1 cellular context compared by ENCODE assay signal in genomic region chr9:128786681-128787582, GRCh38.
TF ChIP-seq lines count a peak whose summit lies in the region.

A gene with protein sequence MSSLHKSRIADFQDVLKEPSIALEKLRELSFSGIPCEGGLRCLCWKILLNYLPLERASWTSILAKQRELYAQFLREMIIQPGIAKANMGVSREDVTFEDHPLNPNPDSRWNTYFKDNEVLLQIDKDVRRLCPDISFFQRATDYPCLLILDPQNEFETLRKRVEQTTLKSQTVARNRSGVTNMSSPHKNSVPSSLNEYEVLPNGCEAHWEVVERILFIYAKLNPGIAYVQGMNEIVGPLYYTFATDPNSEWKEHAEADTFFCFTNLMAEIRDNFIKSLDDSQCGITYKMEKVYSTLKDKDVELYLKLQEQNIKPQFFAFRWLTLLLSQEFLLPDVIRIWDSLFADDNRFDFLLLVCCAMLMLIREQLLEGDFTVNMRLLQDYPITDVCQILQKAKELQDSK (plus strand): TSS chr9:128787253. CDS start chr9:128787354, 101 bp downstream.

TF ChIP-seq in K562, 482 proteins besides CTCF, POLR2A, EP300 and RAD21 (continued from another document and continues in another):
- TF ChIP-seq, protein P1, sequence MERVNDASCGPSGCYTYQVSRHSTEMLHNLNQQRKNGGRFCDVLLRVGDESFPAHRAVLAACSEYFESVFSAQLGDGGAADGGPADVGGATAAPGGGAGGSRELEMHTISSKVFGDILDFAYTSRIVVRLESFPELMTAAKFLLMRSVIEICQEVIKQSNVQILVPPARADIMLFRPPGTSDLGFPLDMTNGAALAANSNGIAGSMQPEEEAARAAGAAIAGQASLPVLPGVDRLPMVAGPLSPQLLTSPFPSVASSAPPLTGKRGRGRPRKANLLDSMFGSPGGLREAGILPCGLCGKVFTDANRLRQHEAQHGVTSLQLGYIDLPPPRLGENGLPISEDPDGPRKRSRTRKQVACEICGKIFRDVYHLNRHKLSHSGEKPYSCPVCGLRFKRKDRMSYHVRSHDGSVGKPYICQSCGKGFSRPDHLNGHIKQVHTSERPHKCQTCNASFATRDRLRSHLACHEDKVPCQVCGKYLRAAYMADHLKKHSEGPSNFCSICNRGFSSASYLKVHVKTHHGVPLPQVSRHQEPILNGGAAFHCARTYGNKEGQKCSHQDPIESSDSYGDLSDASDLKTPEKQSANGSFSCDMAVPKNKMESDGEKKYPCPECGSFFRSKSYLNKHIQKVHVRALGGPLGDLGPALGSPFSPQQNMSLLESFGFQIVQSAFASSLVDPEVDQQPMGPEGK (CRISPR knock-in tag; IDR thresholded peaks at IDR 0.05; ENCODE audit: borderline replicate concordance), result no peak
- TF ChIP-seq, protein P2, sequence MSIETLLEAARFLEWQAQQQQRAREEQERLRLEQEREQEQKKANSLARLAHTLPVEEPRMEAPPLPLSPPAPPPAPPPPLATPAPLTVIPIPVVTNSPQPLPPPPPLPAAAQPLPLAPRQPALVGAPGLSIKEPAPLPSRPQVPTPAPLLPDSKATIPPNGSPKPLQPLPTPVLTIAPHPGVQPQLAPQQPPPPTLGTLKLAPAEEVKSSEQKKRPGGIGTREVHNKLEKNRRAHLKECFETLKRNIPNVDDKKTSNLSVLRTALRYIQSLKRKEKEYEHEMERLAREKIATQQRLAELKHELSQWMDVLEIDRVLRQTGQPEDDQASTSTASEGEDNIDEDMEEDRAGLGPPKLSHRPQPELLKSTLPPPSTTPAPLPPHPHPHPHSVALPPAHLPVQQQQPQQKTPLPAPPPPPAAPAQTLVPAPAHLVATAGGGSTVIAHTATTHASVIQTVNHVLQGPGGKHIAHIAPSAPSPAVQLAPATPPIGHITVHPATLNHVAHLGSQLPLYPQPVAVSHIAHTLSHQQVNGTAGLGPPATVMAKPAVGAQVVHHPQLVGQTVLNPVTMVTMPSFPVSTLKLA (conservative IDR thresholded peaks at IDR 0.05), result peak; percentile 91 to 95
- no peak for TF ChIP-seq SAFB2 (IDR thresholded peaks at IDR 0.05; ENCODE audit: borderline replicate concordance, low read depth, low read length, severe bottlenecking)
- TF ChIP-seq, protein P3, sequence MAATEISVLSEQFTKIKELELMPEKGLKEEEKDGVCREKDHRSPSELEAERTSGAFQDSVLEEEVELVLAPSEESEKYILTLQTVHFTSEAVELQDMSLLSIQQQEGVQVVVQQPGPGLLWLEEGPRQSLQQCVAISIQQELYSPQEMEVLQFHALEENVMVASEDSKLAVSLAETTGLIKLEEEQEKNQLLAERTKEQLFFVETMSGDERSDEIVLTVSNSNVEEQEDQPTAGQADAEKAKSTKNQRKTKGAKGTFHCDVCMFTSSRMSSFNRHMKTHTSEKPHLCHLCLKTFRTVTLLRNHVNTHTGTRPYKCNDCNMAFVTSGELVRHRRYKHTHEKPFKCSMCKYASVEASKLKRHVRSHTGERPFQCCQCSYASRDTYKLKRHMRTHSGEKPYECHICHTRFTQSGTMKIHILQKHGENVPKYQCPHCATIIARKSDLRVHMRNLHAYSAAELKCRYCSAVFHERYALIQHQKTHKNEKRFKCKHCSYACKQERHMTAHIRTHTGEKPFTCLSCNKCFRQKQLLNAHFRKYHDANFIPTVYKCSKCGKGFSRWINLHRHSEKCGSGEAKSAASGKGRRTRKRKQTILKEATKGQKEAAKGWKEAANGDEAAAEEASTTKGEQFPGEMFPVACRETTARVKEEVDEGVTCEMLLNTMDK (IDR thresholded peaks at IDR 0.05; ENCODE audit: borderline replicate concordance, insufficient read depth, low read depth, low read length, poor library complexity, severe bottlenecking), result peak; percentile 5
- no peak for TF ChIP-seq HMBOX1 (IDR thresholded peaks at IDR 0.05)
- TF ChIP-seq DMBX1 (CRISPR knock-in tag; IDR thresholded peaks at IDR 0.05; ENCODE audit: borderline replicate concordance), result no peak
- peak in 1 of 2 experiments; percentile 56; a peak in 1 of 4 replicates for TF ChIP-seq KDM4B (IDR thresholded peaks at IDR 0.05; ENCODE audit: borderline replicate concordance in 2 of 2, low read depth in 1 of 2)
- peak; percentile 76 for TF ChIP-seq CTBP1 (IDR thresholded peaks at IDR 0.05; ENCODE audit: borderline replicate concordance)
- TF ChIP-seq ZBTB1 (CRISPR knock-in tag; IDR thresholded peaks at IDR 0.05; ENCODE audit: borderline replicate concordance, low read depth), result peak; percentile 89
- TF ChIP-seq, protein P4, sequence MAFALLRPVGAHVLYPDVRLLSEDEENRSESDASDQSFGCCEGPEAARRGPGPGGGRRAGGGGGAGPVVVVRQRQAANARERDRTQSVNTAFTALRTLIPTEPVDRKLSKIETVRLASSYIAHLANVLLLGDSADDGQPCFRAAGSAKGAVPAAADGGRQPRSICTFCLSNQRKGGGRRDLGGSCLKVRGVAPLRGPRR (CRISPR knock-in tag; IDR thresholded peaks at IDR 0.05), result no peak
- TF ChIP-seq, protein P5, sequence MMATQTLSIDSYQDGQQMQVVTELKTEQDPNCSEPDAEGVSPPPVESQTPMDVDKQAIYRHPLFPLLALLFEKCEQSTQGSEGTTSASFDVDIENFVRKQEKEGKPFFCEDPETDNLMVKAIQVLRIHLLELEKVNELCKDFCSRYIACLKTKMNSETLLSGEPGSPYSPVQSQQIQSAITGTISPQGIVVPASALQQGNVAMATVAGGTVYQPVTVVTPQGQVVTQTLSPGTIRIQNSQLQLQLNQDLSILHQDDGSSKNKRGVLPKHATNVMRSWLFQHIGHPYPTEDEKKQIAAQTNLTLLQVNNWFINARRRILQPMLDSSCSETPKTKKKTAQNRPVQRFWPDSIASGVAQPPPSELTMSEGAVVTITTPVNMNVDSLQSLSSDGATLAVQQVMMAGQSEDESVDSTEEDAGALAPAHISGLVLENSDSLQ (IDR thresholded peaks at IDR 0.05), result peak; percentile 85
- TF ChIP-seq JUNB (CRISPR knock-in tag; conservative IDR thresholded peaks at IDR 0.05), result no peak
- no peak for TF ChIP-seq FOXJ3 (CRISPR knock-in tag; IDR thresholded peaks at IDR 0.05)
- no peak for TF ChIP-seq ADNP (tag; IDR thresholded peaks at IDR 0.05)
- TF ChIP-seq KLF16 (IDR thresholded peaks at IDR 0.05), result no peak
- TF ChIP-seq HCFC1 (IDR thresholded peaks at IDR 0.05; ENCODE audit: low read depth, low read length), result peak; percentile 75
- TF ChIP-seq CHD1 (IDR thresholded peaks at IDR 0.05; ENCODE audit: low read length), result no peak
- peak; percentile 96 for TF ChIP-seq KLF13 (tag; IDR thresholded peaks at IDR 0.05; ENCODE audit: borderline replicate concordance, low read depth)
- TF ChIP-seq, protein P6, sequence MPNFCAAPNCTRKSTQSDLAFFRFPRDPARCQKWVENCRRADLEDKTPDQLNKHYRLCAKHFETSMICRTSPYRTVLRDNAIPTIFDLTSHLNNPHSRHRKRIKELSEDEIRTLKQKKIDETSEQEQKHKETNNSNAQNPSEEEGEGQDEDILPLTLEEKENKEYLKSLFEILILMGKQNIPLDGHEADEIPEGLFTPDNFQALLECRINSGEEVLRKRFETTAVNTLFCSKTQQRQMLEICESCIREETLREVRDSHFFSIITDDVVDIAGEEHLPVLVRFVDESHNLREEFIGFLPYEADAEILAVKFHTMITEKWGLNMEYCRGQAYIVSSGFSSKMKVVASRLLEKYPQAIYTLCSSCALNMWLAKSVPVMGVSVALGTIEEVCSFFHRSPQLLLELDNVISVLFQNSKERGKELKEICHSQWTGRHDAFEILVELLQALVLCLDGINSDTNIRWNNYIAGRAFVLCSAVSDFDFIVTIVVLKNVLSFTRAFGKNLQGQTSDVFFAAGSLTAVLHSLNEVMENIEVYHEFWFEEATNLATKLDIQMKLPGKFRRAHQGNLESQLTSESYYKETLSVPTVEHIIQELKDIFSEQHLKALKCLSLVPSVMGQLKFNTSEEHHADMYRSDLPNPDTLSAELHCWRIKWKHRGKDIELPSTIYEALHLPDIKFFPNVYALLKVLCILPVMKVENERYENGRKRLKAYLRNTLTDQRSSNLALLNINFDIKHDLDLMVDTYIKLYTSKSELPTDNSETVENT (CRISPR knock-in tag; IDR thresholded peaks at IDR 0.05), result no peak
- TF ChIP-seq, protein P7, sequence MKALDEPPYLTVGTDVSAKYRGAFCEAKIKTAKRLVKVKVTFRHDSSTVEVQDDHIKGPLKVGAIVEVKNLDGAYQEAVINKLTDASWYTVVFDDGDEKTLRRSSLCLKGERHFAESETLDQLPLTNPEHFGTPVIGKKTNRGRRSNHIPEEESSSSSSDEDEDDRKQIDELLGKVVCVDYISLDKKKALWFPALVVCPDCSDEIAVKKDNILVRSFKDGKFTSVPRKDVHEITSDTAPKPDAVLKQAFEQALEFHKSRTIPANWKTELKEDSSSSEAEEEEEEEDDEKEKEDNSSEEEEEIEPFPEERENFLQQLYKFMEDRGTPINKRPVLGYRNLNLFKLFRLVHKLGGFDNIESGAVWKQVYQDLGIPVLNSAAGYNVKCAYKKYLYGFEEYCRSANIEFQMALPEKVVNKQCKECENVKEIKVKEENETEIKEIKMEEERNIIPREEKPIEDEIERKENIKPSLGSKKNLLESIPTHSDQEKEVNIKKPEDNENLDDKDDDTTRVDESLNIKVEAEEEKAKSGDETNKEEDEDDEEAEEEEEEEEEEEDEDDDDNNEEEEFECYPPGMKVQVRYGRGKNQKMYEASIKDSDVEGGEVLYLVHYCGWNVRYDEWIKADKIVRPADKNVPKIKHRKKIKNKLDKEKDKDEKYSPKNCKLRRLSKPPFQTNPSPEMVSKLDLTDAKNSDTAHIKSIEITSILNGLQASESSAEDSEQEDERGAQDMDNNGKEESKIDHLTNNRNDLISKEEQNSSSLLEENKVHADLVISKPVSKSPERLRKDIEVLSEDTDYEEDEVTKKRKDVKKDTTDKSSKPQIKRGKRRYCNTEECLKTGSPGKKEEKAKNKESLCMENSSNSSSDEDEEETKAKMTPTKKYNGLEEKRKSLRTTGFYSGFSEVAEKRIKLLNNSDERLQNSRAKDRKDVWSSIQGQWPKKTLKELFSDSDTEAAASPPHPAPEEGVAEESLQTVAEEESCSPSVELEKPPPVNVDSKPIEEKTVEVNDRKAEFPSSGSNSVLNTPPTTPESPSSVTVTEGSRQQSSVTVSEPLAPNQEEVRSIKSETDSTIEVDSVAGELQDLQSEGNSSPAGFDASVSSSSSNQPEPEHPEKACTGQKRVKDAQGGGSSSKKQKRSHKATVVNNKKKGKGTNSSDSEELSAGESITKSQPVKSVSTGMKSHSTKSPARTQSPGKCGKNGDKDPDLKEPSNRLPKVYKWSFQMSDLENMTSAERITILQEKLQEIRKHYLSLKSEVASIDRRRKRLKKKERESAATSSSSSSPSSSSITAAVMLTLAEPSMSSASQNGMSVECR (CRISPR knock-in tag; IDR thresholded peaks at IDR 0.05), result peak; percentile 98
- TF ChIP-seq FOXM1 (IDR thresholded peaks at IDR 0.05; ENCODE audit: low read depth), result no peak
- peak; percentile 98 for TF ChIP-seq FOXM1 (CRISPR knock-in tag; IDR thresholded peaks at IDR 0.05; ENCODE audit: low read depth)
- no peak for TF ChIP-seq MAFF (IDR thresholded peaks at IDR 0.05; ENCODE audit: low read length)
- TF ChIP-seq, protein P8, sequence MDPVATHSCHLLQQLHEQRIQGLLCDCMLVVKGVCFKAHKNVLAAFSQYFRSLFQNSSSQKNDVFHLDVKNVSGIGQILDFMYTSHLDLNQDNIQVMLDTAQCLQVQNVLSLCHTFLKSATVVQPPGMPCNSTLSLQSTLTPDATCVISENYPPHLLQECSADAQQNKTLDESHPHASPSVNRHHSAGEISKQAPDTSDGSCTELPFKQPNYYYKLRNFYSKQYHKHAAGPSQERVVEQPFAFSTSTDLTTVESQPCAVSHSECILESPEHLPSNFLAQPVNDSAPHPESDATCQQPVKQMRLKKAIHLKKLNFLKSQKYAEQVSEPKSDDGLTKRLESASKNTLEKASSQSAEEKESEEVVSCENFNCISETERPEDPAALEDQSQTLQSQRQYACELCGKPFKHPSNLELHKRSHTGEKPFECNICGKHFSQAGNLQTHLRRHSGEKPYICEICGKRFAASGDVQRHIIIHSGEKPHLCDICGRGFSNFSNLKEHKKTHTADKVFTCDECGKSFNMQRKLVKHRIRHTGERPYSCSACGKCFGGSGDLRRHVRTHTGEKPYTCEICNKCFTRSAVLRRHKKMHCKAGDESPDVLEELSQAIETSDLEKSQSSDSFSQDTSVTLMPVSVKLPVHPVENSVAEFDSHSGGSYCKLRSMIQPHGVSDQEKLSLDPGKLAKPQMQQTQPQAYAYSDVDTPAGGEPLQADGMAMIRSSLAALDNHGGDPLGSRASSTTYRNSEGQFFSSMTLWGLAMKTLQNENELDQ (CRISPR knock-in tag; IDR thresholded peaks at IDR 0.05; ENCODE audit: borderline replicate concordance), result 0 out of 2 replicates have a peak, but pooled peaks have one; percentile 66
- TF ChIP-seq FUS (optimal IDR thresholded peaks at IDR 0.05; ENCODE audit: low read depth, low read length), result no peak
- no peak for TF ChIP-seq TGIF2 (CRISPR knock-in tag; IDR thresholded peaks at IDR 0.05)
- TF ChIP-seq ZNF77 (CRISPR knock-in tag; IDR thresholded peaks at IDR 0.05), result no peak
- TF ChIP-seq NONO (IDR thresholded peaks at IDR 0.05; ENCODE audit: low read depth in 2 of 2, low read length in 1 of 2), result peak; percentile 40 to 49; a peak in 3 of 4 replicates
- TF ChIP-seq, protein P9, sequence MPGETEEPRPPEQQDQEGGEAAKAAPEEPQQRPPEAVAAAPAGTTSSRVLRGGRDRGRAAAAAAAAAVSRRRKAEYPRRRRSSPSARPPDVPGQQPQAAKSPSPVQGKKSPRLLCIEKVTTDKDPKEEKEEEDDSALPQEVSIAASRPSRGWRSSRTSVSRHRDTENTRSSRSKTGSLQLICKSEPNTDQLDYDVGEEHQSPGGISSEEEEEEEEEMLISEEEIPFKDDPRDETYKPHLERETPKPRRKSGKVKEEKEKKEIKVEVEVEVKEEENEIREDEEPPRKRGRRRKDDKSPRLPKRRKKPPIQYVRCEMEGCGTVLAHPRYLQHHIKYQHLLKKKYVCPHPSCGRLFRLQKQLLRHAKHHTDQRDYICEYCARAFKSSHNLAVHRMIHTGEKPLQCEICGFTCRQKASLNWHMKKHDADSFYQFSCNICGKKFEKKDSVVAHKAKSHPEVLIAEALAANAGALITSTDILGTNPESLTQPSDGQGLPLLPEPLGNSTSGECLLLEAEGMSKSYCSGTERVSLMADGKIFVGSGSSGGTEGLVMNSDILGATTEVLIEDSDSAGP (CRISPR knock-in tag; IDR thresholded peaks at IDR 0.05), result peak; percentile 67; the same call in 1 of the 2 replicates
- TF ChIP-seq SAP30 (IDR thresholded peaks at IDR 0.05; ENCODE audit: borderline replicate concordance, insufficient read depth, low read depth, low read length, poor library complexity, severe bottlenecking), result peak; percentile 72
- no peak for TF ChIP-seq LARP7 (IDR thresholded peaks at IDR 0.05)
- TF ChIP-seq, protein P10, sequence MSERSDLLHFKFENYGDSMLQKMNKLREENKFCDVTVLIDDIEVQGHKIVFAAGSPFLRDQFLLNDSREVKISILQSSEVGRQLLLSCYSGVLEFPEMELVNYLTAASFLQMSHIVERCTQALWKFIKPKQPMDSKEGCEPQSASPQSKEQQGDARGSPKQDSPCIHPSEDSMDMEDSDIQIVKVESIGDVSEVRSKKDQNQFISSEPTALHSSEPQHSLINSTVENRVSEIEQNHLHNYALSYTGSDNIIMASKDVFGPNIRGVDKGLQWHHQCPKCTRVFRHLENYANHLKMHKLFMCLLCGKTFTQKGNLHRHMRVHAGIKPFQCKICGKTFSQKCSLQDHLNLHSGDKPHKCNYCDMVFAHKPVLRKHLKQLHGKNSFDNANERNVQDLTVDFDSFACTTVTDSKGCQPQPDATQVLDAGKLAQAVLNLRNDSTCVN (CRISPR knock-in tag; IDR thresholded peaks at IDR 0.05), result no peak
- no peak for TF ChIP-seq BCL6 (CRISPR knock-in tag; IDR thresholded peaks at IDR 0.05)
- peak; percentile 83 for TF ChIP-seq ZNF431 (CRISPR knock-in tag; IDR thresholded peaks at IDR 0.05)
- TF ChIP-seq ZNF217 (CRISPR knock-in tag; IDR thresholded peaks at IDR 0.05), result no peak
